37 cellular contexts compared by ENCODE assay signal in the genomic region with DNA sequence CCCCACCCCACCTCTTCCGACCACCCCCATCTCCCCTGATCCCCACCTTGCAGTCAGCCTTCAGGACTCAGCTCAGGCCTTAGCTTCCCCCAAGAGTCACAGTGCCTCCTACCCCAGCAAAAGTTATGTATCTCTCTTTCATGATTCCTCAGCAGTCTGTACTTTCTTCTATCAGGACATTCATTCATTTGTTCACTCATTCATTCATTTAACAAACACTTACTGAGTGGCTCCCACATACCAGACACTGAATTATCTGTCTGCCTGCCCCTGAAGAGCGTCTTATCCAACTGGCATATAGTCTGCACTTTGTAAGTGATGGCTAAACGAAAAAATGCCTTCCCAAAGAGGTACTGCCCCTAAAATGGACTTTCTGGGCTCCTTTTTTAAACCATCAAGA.
"Had no signal": no experiment of that assay in that cellular context is flagged by ENCODE, and none has a peak within 500 bp of the region (broad histone marks: within the 10 kb centered on the region; RNA-seq: fewer than 3 reads in every experiment).

No MANE protein-coding gene starts in this region.

- H3K36me3 ChIP-seq: adrenal gland, brain microvascular endothelial cell, breast epithelium had no signal

- H3K4me3 Mint-ChIP-seq: activated B cell treated with CpG ODN at 0.5 μM for 24 hours; activated CD4-positive, alpha-beta memory T cell treated with anti-CD3 and anti-CD28 coated beads for 36 hours; activated CD4-positive, alpha-beta T cell treated with anti-CD3 and anti-CD28 coated beads, Interleukin-2, amount 10 ng/mL, durations not matched to agents 24 days and 14 days; activated CD8-positive, alpha-beta memory T cell treated with anti-CD3 and anti-CD28 coated beads, Interleukin-2, amount 10 ng/mL, durations not matched to agents 7 days and 5 days; activated CD8-positive, alpha-beta T cell treated with anti-CD3 and anti-CD28 coated beads for 36 hours; activated naive CD4-positive, alpha-beta T cell treated with anti-CD3 and anti-CD28 coated beads for 36 hours; activated naive CD8-positive, alpha-beta T cell treated with anti-CD3 and anti-CD28 coated beads for 36 hours; activated T-cell treated with anti-CD3 and anti-CD28 coated beads, Interleukin-2, amount 50 U/mL, for 4 hours; activated T-cell treated with anti-CD3 and anti-CD28 coated beads, Interleukin-2, amount 50 U/mL, for 72 hours; activated T-helper 1 cell treated with anti-CD3 and anti-CD28 coated beads, Interleukin-12 subunit alpha, Interleukin-12 subunit beta, Interleukin-2, Interleukin-4 antibody, amounts not matched to agents 30 ng/mL and 10 ng/mL and 1 ng/mL, durations not matched to agents 14 hours and 24 hours and 36 hours; activated T-helper 17 cell treated with anti-CD3 and anti-CD28 coated beads, Interleukin-2, amount 50 U/mL, for 72 hours; T-helper 1 cell treated with Interleukin-12 subunit alpha and Interleukin-12 subunit beta and Interleukin-4 antibody, amounts not matched to agents 30 μg/mL and 1 μg/mL, for 36 hours; T-helper 2 cell treated with Interferon-gamma antibody and Interleukin-4, amounts not matched to agents 5 μg/mL and 100 μg/mL, for 36 hours had no signal

- DNase-seq: activated B cell treated with CpG ODN at 0.5 μM for 24 hours; activated CD4-positive, alpha-beta memory T cell treated with anti-CD3 and anti-CD28 coated beads for 36 hours; activated CD4-positive, alpha-beta T cell treated with anti-CD3 and anti-CD28 coated beads for 4 hours; activated CD4-positive, alpha-beta T cell treated with anti-CD3 and anti-CD28 coated beads, Interleukin-2, amount 10 ng/mL, durations not matched to agents 24 days and 14 days; activated CD4-positive, alpha-beta T cell treated with anti-CD3 and anti-CD28 coated beads, Interleukin-2, amount 50 U/mL, for 1 hour; activated CD4-positive, alpha-beta T cell treated with anti-CD3 and anti-CD28 coated beads, Interleukin-2, amount 50 U/mL, for 4 hours; activated CD4-positive, CD25-positive, alpha-beta regulatory T cell treated with anti-CD3 and anti-CD28 coated beads, Interleukin-2, amount 50 U/mL, for 72 hours; activated CD8-positive, alpha-beta memory T cell treated with anti-CD3 and anti-CD28 coated beads for 24 hours; activated CD8-positive, alpha-beta memory T cell treated with anti-CD3 and anti-CD28 coated beads, Interleukin-2, amount 10 ng/mL, durations not matched to agents 7 days and 5 days; activated CD8-positive, alpha-beta memory T cell treated with anti-CD3 and anti-CD28 coated beads, Interleukin-2, amount 50 U/mL, for 48 hours; activated CD8-positive, alpha-beta T cell treated with anti-CD3 and anti-CD28 coated beads for 36 hours; activated effector memory CD4-positive, alpha-beta T cell treated with anti-CD3 and anti-CD28 coated beads, Interleukin-2, amount 50 U/mL, for 16 hours; activated gamma-delta T cell treated with Interleukin-2 at 50 U/mL for 16 hours; activated naive CD4-positive, alpha-beta T cell; activated naive CD4-positive, alpha-beta T cell treated with anti-CD3 and anti-CD28 coated beads for 36 hours; activated naive CD4-positive, alpha-beta T cell treated with anti-CD3 and anti-CD28 coated beads, Interleukin-2, amount 50 U/mL, for 16 hours; activated naive CD8-positive, alpha-beta T cell treated with anti-CD3 and anti-CD28 coated beads for 36 hours; activated T-cell treated with anti-CD3 and anti-CD28 coated beads, Interleukin-2, amount 50 U/mL, for 4 hours; activated T-cell treated with anti-CD3 and anti-CD28 coated beads, Interleukin-2, amount 50 U/mL, for 72 hours; adrenal gland; amniotic stem cell; aorta; body of pancreas; brain microvascular endothelial cell; central memory CD4-positive, alpha-beta T cell; T-helper 1 cell; T-helper 2 cell; T-helper 9 cell had no signal

- FAIRE-seq: astrocyte, TTC549 had no signal

- H3K4me3 ChIP-seq: adrenal gland, body of pancreas, breast epithelium had no signal

- H3K9me3 Mint-ChIP-seq: activated CD4-positive, alpha-beta T cell treated with anti-CD3 and anti-CD28 coated beads, Interleukin-2, amount 10 ng/mL, durations not matched to agents 24 days and 14 days; activated naive CD4-positive, alpha-beta T cell treated with anti-CD3 and anti-CD28 coated beads, Interleukin-2, amount 50 U/mL, for 72 hours; activated T-cell treated with anti-CD3 and anti-CD28 coated beads, Interleukin-2, amount 50 U/mL, for 72 hours; activated T-helper 1 cell treated with anti-CD3 and anti-CD28 coated beads, Interleukin-12 subunit alpha, Interleukin-12 subunit beta, Interleukin-2, Interleukin-4 antibody, amounts not matched to agents 30 ng/mL and 10 ng/mL and 1 ng/mL, durations not matched to agents 14 hours and 24 hours and 36 hours; activated T-helper 17 cell treated with anti-CD3 and anti-CD28 coated beads, Interleukin-2, amount 50 U/mL, for 72 hours; T-helper 1 cell treated with Interleukin-12 subunit alpha and Interleukin-12 subunit beta and Interleukin-4 antibody, amounts not matched to agents 30 μg/mL and 1 μg/mL, for 36 hours; T-helper 2 cell treated with Interferon-gamma antibody and Interleukin-4, amounts not matched to agents 5 μg/mL and 100 μg/mL, for 36 hours had no signal

- H3K9me3 ChIP-seq: adrenal gland, body of pancreas, breast epithelium had no signal

- H3K27ac ChIP-seq: adrenal gland, body of pancreas, brain microvascular endothelial cell, breast epithelium, VCaP had no signal

- H3K27ac Mint-ChIP-seq: activated B cell treated with CpG ODN at 0.5 μM for 24 hours; activated CD4-positive, alpha-beta memory T cell treated with anti-CD3 and anti-CD28 coated beads for 36 hours; activated CD4-positive, alpha-beta T cell treated with anti-CD3 and anti-CD28 coated beads, Interleukin-2, amount 10 ng/mL, durations not matched to agents 24 days and 14 days; activated CD8-positive, alpha-beta memory T cell treated with anti-CD3 and anti-CD28 coated beads, Interleukin-2, amount 10 ng/mL, durations not matched to agents 7 days and 5 days; activated CD8-positive, alpha-beta T cell treated with anti-CD3 and anti-CD28 coated beads for 36 hours; activated naive CD4-positive, alpha-beta T cell treated with anti-CD3 and anti-CD28 coated beads for 36 hours; activated naive CD4-positive, alpha-beta T cell treated with anti-CD3 and anti-CD28 coated beads, Interleukin-2, amount 50 U/mL, for 72 hours; activated naive CD8-positive, alpha-beta T cell treated with anti-CD3 and anti-CD28 coated beads for 36 hours; activated T-cell treated with anti-CD3 and anti-CD28 coated beads, Interleukin-2, amount 50 U/mL, for 72 hours; activated T-helper 1 cell treated with anti-CD3 and anti-CD28 coated beads, Interleukin-12 subunit alpha, Interleukin-12 subunit beta, Interleukin-2, Interleukin-4 antibody, amounts not matched to agents 30 ng/mL and 10 ng/mL and 1 ng/mL, durations not matched to agents 14 hours and 24 hours and 36 hours; activated T-helper 17 cell treated with anti-CD3 and anti-CD28 coated beads, Interleukin-2, amount 50 U/mL, for 72 hours; T-helper 1 cell treated with Interleukin-12 subunit alpha and Interleukin-12 subunit beta and Interleukin-4 antibody, amounts not matched to agents 30 μg/mL and 1 μg/mL, for 36 hours; T-helper 2 cell treated with Interferon-gamma antibody and Interleukin-4, amounts not matched to agents 5 μg/mL and 100 μg/mL, for 36 hours had no signal

- H3K27me3 ChIP-seq: adrenal gland, body of pancreas, brain microvascular endothelial cell, breast epithelium had no signal

- H3K4me1 ChIP-seq: adrenal gland, body of pancreas, breast epithelium had no signal

- H3K36me3 Mint-ChIP-seq: activated CD4-positive, alpha-beta memory T cell treated with anti-CD3 and anti-CD28 coated beads for 36 hours; activated CD8-positive, alpha-beta memory T cell treated with anti-CD3 and anti-CD28 coated beads, Interleukin-2, amount 10 ng/mL, durations not matched to agents 7 days and 5 days; activated naive CD4-positive, alpha-beta T cell treated with anti-CD3 and anti-CD28 coated beads, Interleukin-2, amount 50 U/mL, for 72 hours; activated naive CD8-positive, alpha-beta T cell treated with anti-CD3 and anti-CD28 coated beads for 36 hours had no signal

- ATAC-seq: activated CD8-positive, alpha-beta T cell treated with anti-CD3 and anti-CD28 coated beads for 36 hours; activated naive CD4-positive, alpha-beta T cell treated with anti-CD3 and anti-CD28 coated beads, Interleukin-2, amount 50 U/mL, for 72 hours; body of pancreas had no signal

- H3K4me1 Mint-ChIP-seq: activated B cell treated with CpG ODN at 0.5 μM for 24 hours; activated CD4-positive, alpha-beta T cell treated with anti-CD3 and anti-CD28 coated beads, Interleukin-2, amount 10 ng/mL, durations not matched to agents 24 days and 14 days; activated CD8-positive, alpha-beta memory T cell treated with anti-CD3 and anti-CD28 coated beads, Interleukin-2, amount 10 ng/mL, durations not matched to agents 7 days and 5 days; activated naive CD8-positive, alpha-beta T cell treated with anti-CD3 and anti-CD28 coated beads for 36 hours; activated T-helper 17 cell treated with anti-CD3 and anti-CD28 coated beads, Interleukin-2, amount 50 U/mL, for 72 hours had no signal
